11 cellular contexts compared by ENCODE assay signal in the genomic region with DNA sequence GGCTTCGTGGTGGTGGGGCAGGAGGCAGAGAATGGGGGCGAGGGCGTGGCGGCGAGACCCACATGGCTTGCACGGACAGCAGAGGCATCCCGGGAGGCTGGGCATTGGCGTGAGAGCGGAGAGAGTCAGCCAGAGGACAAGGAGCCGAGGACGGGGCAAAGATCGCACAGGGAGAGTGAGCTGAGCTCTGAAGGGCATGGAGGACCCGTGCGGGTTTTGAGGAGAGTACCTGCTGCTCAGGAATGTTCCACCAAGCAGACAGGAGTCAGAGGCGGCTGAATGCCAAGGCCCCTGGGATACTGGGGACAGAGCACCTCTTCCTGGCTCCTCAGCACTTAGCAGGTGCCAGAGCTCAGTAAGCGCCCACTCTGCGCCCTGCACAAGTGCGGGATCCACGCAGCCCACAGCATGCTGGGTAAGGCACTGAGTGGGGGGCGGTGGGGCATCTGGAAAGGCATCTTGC. TPM values are rescaled to one million over a fixed set of nuclear protein-coding genes. Genes with fewer than 3 reads are reported as not detected.
DNase-seq lines count a peak whose midpoint lies in the region; ATAC-seq and TF ChIP-seq lines count a peak whose summit lies in the region.
"Had no signal": no experiment of that assay in that cellular context is flagged by ENCODE, and none has a peak within 500 bp of the region (broad histone marks: within the 10 kb centered on the region; RNA-seq: fewer than 3 reads in every experiment).

No MANE protein-coding gene starts in this region.

- no peaks in the 10 kb centered on the region for H3K9me3 ChIP-seq in DND-41 (ENCODE audit: insufficient read depth, low read length, severe bottlenecking)
- no peaks in the 10 kb centered on the region for H3K9me3 ChIP-seq in KOPT-K1 (ENCODE audit: insufficient read depth, low read length, poor library complexity, severe bottlenecking)
- H3K9me3 ChIP-seq in duodenal mucosa (ENCODE audit: control insufficient read depth in 1 of 2, low read length in 2 of 2): no peaks in the 10 kb centered on the region
- H3K9me3 ChIP-seq in neural progenitor cell (ENCODE audit: low read depth): no peaks in the 10 kb centered on the region
- H3K9me3 ChIP-seq: HAP-1, testis had no signal

- CTCF ChIA-PET in activated CD4-positive, alpha-beta memory T cell treated with anti-CD3 and anti-CD28 coated beads, Interleukin-2, amount 10 ng/mL, durations not matched to agents 7 days and 5 days (lab: Charles Lee): interaction anchor here (0.5 to 5.2 kb wide), 23 partner anchors 9 to 233 kb away, joined by 3 to 114 read pairs (median 5); partner anchors contain the start of gene MAP3K14

- H4K20me1 ChIP-seq in DND-41 (ENCODE audit: insufficient read depth, low read length) (no peaks in the 10 kb centered on the region), neural progenitor cell (ENCODE audit: low read depth) (no peaks in the 10 kb centered on the region)

- peak overlapping the region; percentile 34 for H3K27ac Mint-ChIP-seq in neural progenitor cell
- no peak overlapping the region for H3K27ac Mint-ChIP-seq in activated CD4-positive, alpha-beta memory T cell treated with anti-CD3 and anti-CD28 coated beads, Interleukin-2, amount 10 ng/mL, durations not matched to agents 7 days and 5 days
- H3K27ac Mint-ChIP-seq: activated naive CD4-positive, alpha-beta T cell treated with anti-CD3 and anti-CD28 coated beads, Interleukin-2, amount 10 ng/mL, durations not matched to agents 7 days and 5 days had no signal

- no peak overlapping the region for H3K4me3 Mint-ChIP-seq in neural progenitor cell
- no peak overlapping the region for H3K4me3 Mint-ChIP-seq in activated CD4-positive, alpha-beta memory T cell treated with anti-CD3 and anti-CD28 coated beads, Interleukin-2, amount 10 ng/mL, durations not matched to agents 7 days and 5 days
- H3K4me3 Mint-ChIP-seq: activated naive CD4-positive, alpha-beta T cell treated with anti-CD3 and anti-CD28 coated beads, Interleukin-2, amount 10 ng/mL, durations not matched to agents 7 days and 5 days had no signal

- H3K27me3 ChIP-seq in DND-41 (ENCODE audit: insufficient read depth, low read length, poor library complexity): no peaks in the 10 kb centered on the region
- H3K27me3 ChIP-seq in duodenal mucosa (ENCODE audit: control insufficient read depth in 1 of 2, insufficient read depth in 2 of 2, low read length in 2 of 2): no peaks in the 10 kb centered on the region
- no peaks in the 10 kb centered on the region for H3K27me3 ChIP-seq in neural progenitor cell
- H3K27me3 ChIP-seq: testis had no signal

- DNase-seq in DND-41 (no peak), neural progenitor cell (ENCODE audit: low spot score) (no peak)
- DNase-seq in activated CD4-positive, alpha-beta memory T cell treated with anti-CD3 and anti-CD28 coated beads, Interleukin-2, amount 10 ng/mL, durations not matched to agents 7 days and 5 days: no peak

- no peaks in the 10 kb centered on the region for H3K36me3 Mint-ChIP-seq in neural progenitor cell
- no peaks in the 10 kb centered on the region for H3K36me3 Mint-ChIP-seq in activated CD4-positive, alpha-beta memory T cell treated with anti-CD3 and anti-CD28 coated beads, Interleukin-2, amount 10 ng/mL, durations not matched to agents 7 days and 5 days (ENCODE audit: low read depth)
- H3K36me3 Mint-ChIP-seq: activated naive CD4-positive, alpha-beta T cell treated with anti-CD3 and anti-CD28 coated beads, Interleukin-2, amount 10 ng/mL, durations not matched to agents 7 days and 5 days had no signal

- H2AFZ ChIP-seq in DND-41 (ENCODE audit: low read depth, low read length): no peak overlapping the region
- H2AFZ ChIP-seq in neural progenitor cell (replicated peaks): no peak overlapping the region

- H3K79me2 ChIP-seq in DND-41 (ENCODE audit: insufficient read depth, low read length): no peaks in the 10 kb centered on the region
- H3K79me2 ChIP-seq in neural progenitor cell (ENCODE audit: low read depth): no peaks in the 10 kb centered on the region

- no peaks in the 10 kb centered on the region for H3F3A ChIP-seq in neural progenitor cell (ENCODE audit: low read depth)

- H3K4me2 ChIP-seq in DND-41 (ENCODE audit: insufficient read depth, low read length) (no peak overlapping the region), neural progenitor cell (no peak overlapping the region)

- no peaks in the 10 kb centered on the region for H3K9me3 Mint-ChIP-seq in neural progenitor cell
- H3K9me3 Mint-ChIP-seq in activated CD4-positive, alpha-beta memory T cell treated with anti-CD3 and anti-CD28 coated beads, Interleukin-2, amount 10 ng/mL, durations not matched to agents 7 days and 5 days: no peaks in the 10 kb centered on the region
- H3K9me3 Mint-ChIP-seq: activated naive CD4-positive, alpha-beta T cell treated with anti-CD3 and anti-CD28 coated beads, Interleukin-2, amount 10 ng/mL, durations not matched to agents 7 days and 5 days had no signal

- H3K4me1 ChIP-seq in DND-41 (ENCODE audit: insufficient read depth, low read length) (peaks cover 16% of the 10 kb centered on the region), duodenal mucosa (ENCODE audit: control insufficient read depth in 1 of 2, insufficient read depth in 2 of 2, low read length in 2 of 2) (peaks cover 29 to 37% of the 10 kb centered on the region in 2 donors), neural progenitor cell (no peaks in the 10 kb centered on the region)
- H3K4me1 ChIP-seq: HAP-1, testis had no signal

- ATAC-seq in DND-41 (ENCODE audit: insufficient read depth, low read depth) (no peak), HG03108 (IDR thresholded peaks at IDR 0.05; ENCODE audit: unreplicated experiment) (no peak), GM18873 (IDR thresholded peaks at IDR 0.05; ENCODE audit: low FRiP score, unreplicated experiment) (no peak), GM18517 (IDR thresholded peaks at IDR 0.05; ENCODE audit: unreplicated experiment) (no peak)

- H3K4me3 ChIP-seq in DND-41 (ENCODE audit: low read depth in 1 of 2, low read length in 2 of 2) (no peak overlapping the region), duodenal mucosa (ENCODE audit: low read depth in 1 of 2, low read length in 2 of 2) (no peak overlapping the region), neural progenitor cell (no peak overlapping the region)
- H3K4me3 ChIP-seq: HAP-1, testis had no signal

- H3K9ac ChIP-seq in DND-41 (ENCODE audit: low read depth, low read length) (peak overlapping the region; percentile 16; the same call in 1 of the 2 replicates), duodenal mucosa (ENCODE audit: low read depth in 1 of 2, low read length in 2 of 2) (peak overlapping the region; percentile 7 to 10), neural progenitor cell (no peak overlapping the region)

- peaks cover 5% of the 10 kb centered on the region for H3K27me3 Mint-ChIP-seq in neural progenitor cell (ENCODE audit: insufficient read depth, low read depth)
- H3K27me3 Mint-ChIP-seq in activated CD4-positive, alpha-beta memory T cell treated with anti-CD3 and anti-CD28 coated beads, Interleukin-2, amount 10 ng/mL, durations not matched to agents 7 days and 5 days: peaks cover 28% of the 10 kb centered on the region

- peaks cover 15% of the 10 kb centered on the region for H3K4me1 Mint-ChIP-seq in neural progenitor cell
- peaks cover 20% of the 10 kb centered on the region for H3K4me1 Mint-ChIP-seq in activated CD4-positive, alpha-beta memory T cell treated with anti-CD3 and anti-CD28 coated beads, Interleukin-2, amount 10 ng/mL, durations not matched to agents 7 days and 5 days

- TF ChIP-seq CTCF in DND-41 (IDR thresholded peaks at IDR 0.05; ENCODE audit: borderline replicate concordance, extremely low read depth, low read length, poor library complexity, severe bottlenecking) (no peak), neural progenitor cell (IDR thresholded peaks at IDR 0.05) (no peak)

- POLR2A ChIA-PET in activated CD4-positive, alpha-beta memory T cell treated with anti-CD3 and anti-CD28 coated beads, Interleukin-2, amount 10 ng/mL, durations not matched to agents 7 days and 5 days (lab: Charles Lee): interaction anchor here (0.6 to 2.2 kb wide), 5 partner anchors 68 to 163 kb away, joined by 3 to 19 read pairs (median 5); partner anchors contain the start of genes FMNL1 and MAP3K14

- no peaks in the 10 kb centered on the region for H3K36me3 ChIP-seq in DND-41 (ENCODE audit: insufficient read depth, low read length)
- no peaks in the 10 kb centered on the region for H3K36me3 ChIP-seq in KOPT-K1 (ENCODE audit: insufficient read depth, low read length)
- no peaks in the 10 kb centered on the region for H3K36me3 ChIP-seq in duodenal mucosa (ENCODE audit: control insufficient read depth in 1 of 2, insufficient read depth in 2 of 2, low read length in 2 of 2)
- H3K36me3 ChIP-seq in neural progenitor cell: no peaks in the 10 kb centered on the region
- H3K36me3 ChIP-seq: HAP-1 had no signal

- H3K27ac ChIP-seq in DND-41 (ENCODE audit: low read length) (no peak overlapping the region), KOPT-K1 (ENCODE audit: low read depth, low read length, poor library complexity, severe bottlenecking) (peak overlapping the region; percentile 49), duodenal mucosa (ENCODE audit: low read depth, low read length) (no peak overlapping the region), neural progenitor cell (no peak overlapping the region)
- H3K27ac ChIP-seq: testis had no signal

RNA-seq across cellular contexts. Expression of gene ARHGAP27, which starts 47.8 kb away (rescaled TPM):
- 1.0 and 3.0 TPM in 2 replicates for total RNA-seq in neural progenitor cell (ENCODE audit: low replicate concordance)
- total RNA-seq in activated CD4-positive, alpha-beta memory T cell treated with anti-CD3 and anti-CD28 coated beads, Interleukin-2, amount 10 ng/mL, durations not matched to agents 7 days and 5 days: 10 to 100 TPM; 81.4 to 84.4 TPM

Comparison
In these comparisons a context has a peak if more than half of its experiments do, and no peak if none do; other contexts are left out.
1. RNA of gene ARHGAP27, which starts 47.8 kb away (total RNA-seq): 81.4 to 84.4 TPM in activated CD4-positive, alpha-beta memory T cell treated with anti-CD3 and anti-CD28 coated beads, Interleukin-2, amount 10 ng/mL, durations not matched to agents 7 days and 5 days; 1.0 to 3.0 TPM in neural progenitor cell; every median in the first group is over 10 times any median in the second.